20 cellular contexts compared by ENCODE assay signal in the genomic region with DNA sequence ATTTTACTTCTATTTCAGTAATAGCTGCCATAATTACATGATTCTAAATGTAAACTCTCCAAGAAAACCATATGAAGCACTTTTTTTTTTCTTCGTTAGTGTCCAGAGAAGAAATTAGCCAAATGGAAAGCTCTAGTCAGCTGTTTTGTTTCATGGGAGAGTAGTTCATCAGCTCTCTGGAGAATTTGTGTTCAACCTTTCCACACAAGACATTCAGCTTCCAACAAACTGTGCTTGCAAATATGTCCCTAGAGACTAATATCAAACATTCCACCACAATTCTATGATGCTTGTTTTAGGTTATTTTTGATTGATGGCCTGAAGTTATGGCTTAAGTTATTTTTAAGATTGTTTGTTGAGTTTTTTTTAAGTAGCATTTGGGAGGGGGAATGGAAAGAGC. TPM values are rescaled to one million over a fixed set of nuclear protein-coding genes. Genes with fewer than 3 reads are reported as not detected.
DNase-seq lines count a peak whose midpoint lies in the region; ATAC-seq and TF ChIP-seq lines count a peak whose summit lies in the region.
"Had no signal": no experiment of that assay in that cellular context is flagged by ENCODE, and none has a peak within 500 bp of the region (broad histone marks: within the 10 kb centered on the region; RNA-seq: fewer than 3 reads in every experiment).

No MANE protein-coding gene starts in this region.

- H3K27me3 ChIP-seq in BLaER1 (no peaks in the 10 kb centered on the region), thoracic aorta (replicated peaks; ENCODE audit: insufficient read depth) (no peaks in the 10 kb centered on the region)

- H3K27ac ChIP-seq in BLaER1 (no peak overlapping the region), coronary artery (peak overlapping the region; percentile 53 to 73), thoracic aorta (peak overlapping the region in 1 of 2 donors; percentile 51)
- H3K27ac ChIP-seq: 22Rv1, A549 had no signal

- peak overlapping the region; percentile 61 for H3K4me2 ChIP-seq in BLaER1
- H3K4me2 ChIP-seq: A549 had no signal

- intact Hi-C loops in Right ventricle myocardium superior (cut with DNase I) (no loop called here), cardiac septum (cut with DNase I) (no loop called here)

- H3K9ac ChIP-seq in BLaER1, result no peak overlapping the region

- H3K4me1 ChIP-seq in BLaER1, result peaks cover 32% of the 10 kb centered on the region
- peaks cover 23 to 63% of the 10 kb centered on the region in 2 donors for H3K4me1 ChIP-seq in thoracic aorta (ENCODE audit: control insufficient read depth in 1 of 2, low read depth in 2 of 2)
- H3K4me1 ChIP-seq: A549 had no signal

- H3K9me3 ChIP-seq in BLaER1 (no peaks in the 10 kb centered on the region), thoracic aorta (no peaks in the 10 kb centered on the region)
- H3K9me3 ChIP-seq: A549 had no signal

- H3K36me3 ChIP-seq in BLaER1 (no peaks in the 10 kb centered on the region), thoracic aorta (no peaks in the 10 kb centered on the region)

- ATAC-seq in Right ventricle myocardium superior (ENCODE audit: poor library complexity) (peak; percentile 25), thoracic aorta (ENCODE audit: insufficient number of reproducible peaks, low FRiP score, low read depth) (peak; percentile 53), GM19351 (IDR thresholded peaks at IDR 0.05; ENCODE audit: unreplicated experiment) (no peak), HG02610 (IDR thresholded peaks at IDR 0.05; ENCODE audit: unreplicated experiment) (no peak)
- ATAC-seq: A549; CD8-positive, alpha-beta T cell; HCT116; HepG2 had no signal

- no peaks in the 10 kb centered on the region for H4K20me1 ChIP-seq in BLaER1

- TF ChIP-seq CTCF in coronary artery (IDR thresholded peaks at IDR 0.05) (no peak), thoracic aorta (IDR thresholded peaks at IDR 0.05) (no peak)

- DNase-seq in Right ventricle myocardium superior (no peak), cardiac septum (ENCODE audit: low spot score) (no peak), coronary artery (ENCODE audit: low spot score) (no peak), thoracic aorta (ENCODE audit: low spot score) (no peak), iPS-NIHi11 (ENCODE audit: low spot score) (no peak)
- DNase-seq: AML-193; Calu3; CD8-positive, alpha-beta T cell; DMS79 treated with DMSO at 0.1 percent for 48 hours; GF-D8; GOT3; H7; HFFc6 had no signal

- H3K4me3 ChIP-seq in BLaER1, result no peak overlapping the region
- H3K4me3 ChIP-seq in coronary artery, result no peak overlapping the region
- H3K4me3 ChIP-seq in thoracic aorta, result peak overlapping the region; percentile 22
- H3K4me3 ChIP-seq: A549 had no signal

RNA-seq across cellular contexts. Expression of gene FHL5, which starts 19.5 kb away (rescaled TPM):
- total RNA-seq in Right ventricle myocardium superior (7.2 TPM), cardiac septum (4.4 TPM), thoracic aorta (10 to 100 TPM; 47.3 to 98.8 TPM)
- total RNA-seq: Calu3; CD8-positive, alpha-beta T cell; H7; HepG2; HFFc6 had no signal

Comparison
In these comparisons a context has a peak if more than half of its experiments do, and no peak if none do; other contexts are left out.
1. ATAC-seq: peak in Right ventricle myocardium superior (single experiment) and thoracic aorta (single experiment); none in GM19351 (single experiment) and HG02610 (single experiment).